8 cellular contexts compared by ENCODE assay signal in genomic region chr18:76491436-76491800, GRCh38. TPM values are rescaled to one million over a fixed set of nuclear protein-coding genes. Genes with fewer than 3 reads are reported as not detected.
DNase-seq lines count a peak whose midpoint lies in the region; FAIRE-seq and TF ChIP-seq lines count a peak whose summit lies in the region.

No MANE protein-coding gene starts in this region.

- H3K27me3 ChIP-seq in iPS-15b (ENCODE audit: control insufficient read depth, insufficient read depth, low read length) (peaks cover 38% of the 10 kb centered on the region), small intestine (ENCODE audit: control insufficient read depth in 2 of 2, insufficient read depth in 2 of 2, low read length in 2 of 2) (no peaks in the 10 kb centered on the region)

- H3K27me3 Mint-ChIP-seq in IgD-negative memory B cell: peaks cover 41% of the 10 kb centered on the region
- H3K27me3 Mint-ChIP-seq in T-helper 1 cell treated with Interleukin-12 subunit alpha and Interleukin-12 subunit beta and Interleukin-4 antibody, amounts not matched to agents 30 μg/mL and 1 μg/mL, for 36 hours (ENCODE audit: low read depth): peaks cover 82% of the 10 kb centered on the region
- H3K27me3 Mint-ChIP-seq in brain: peaks cover 15% of the 10 kb centered on the region

- H3K36me3 ChIP-seq in iPS-15b (ENCODE audit: control insufficient read depth, insufficient read depth, low read length): no peaks in the 10 kb centered on the region
- H3K36me3 ChIP-seq in small intestine (ENCODE audit: control insufficient read depth in 2 of 2, insufficient read depth in 2 of 2, low read length in 2 of 2): no peaks in the 10 kb centered on the region

- H3K27ac ChIP-seq in small intestine (ENCODE audit: low read depth in 1 of 2, low read length in 1 of 2): peak overlapping the region; percentile 71 to 86

- no peak for FAIRE-seq in small intestine (lab: Jason Lieb, UNC)

- peak overlapping the region in 3 of 4 donors; percentile 77 to 98 (median 90) for H3K4me3 Mint-ChIP-seq in IgD-negative memory B cell
- H3K4me3 Mint-ChIP-seq in T-helper 1 cell treated with Interleukin-12 subunit alpha and Interleukin-12 subunit beta and Interleukin-4 antibody, amounts not matched to agents 30 μg/mL and 1 μg/mL, for 36 hours: peak overlapping the region; percentile 95
- peak overlapping the region; percentile 86 to 95 (median 90) for H3K4me3 Mint-ChIP-seq in brain

- DNase-seq in D341Med (ENCODE audit: low spot score) (peak; percentile 89), small intestine (peak; percentile 69), middle frontal gyrus (ENCODE audit: extremely low spot score, low spot score) (no peak), A172 (ENCODE audit: low spot score) (no peak)

- 1 to 3% (median 2%) methylated on average over 13 to 32 of the region's 37 CpGs for WGBS in small intestine, 3 donors

- H3K9me3 ChIP-seq in iPS-15b (ENCODE audit: control insufficient read depth, insufficient read depth, low read length): no peaks in the 10 kb centered on the region
- no peaks in the 10 kb centered on the region for H3K9me3 ChIP-seq in small intestine (ENCODE audit: control insufficient read depth, low read depth)

- H3K4me1 Mint-ChIP-seq in IgD-negative memory B cell (peaks cover 17 to 30% (median 23%) of the 10 kb centered on the region in 3 donors), brain (peaks cover 46% of the 10 kb centered on the region)
- peaks cover 25% of the 10 kb centered on the region for H3K4me1 Mint-ChIP-seq in T-helper 1 cell treated with Interleukin-12 subunit alpha and Interleukin-12 subunit beta and Interleukin-4 antibody, amounts not matched to agents 30 μg/mL and 1 μg/mL, for 36 hours (ENCODE audit: low read depth)

- H3K4me1 ChIP-seq in iPS-15b (ENCODE audit: control insufficient read depth, insufficient read depth, low read length) (peaks cover 12% of the 10 kb centered on the region), small intestine (ENCODE audit: control insufficient read depth in 2 of 2, insufficient read depth in 1 of 2, low read depth in 1 of 2, low read length in 1 of 2) (peaks cover 0 to 2% of the 10 kb centered on the region in 2 donors)

- H3K9ac ChIP-seq in iPS-15b (ENCODE audit: low read depth, low read length): peak overlapping the region; percentile 37

- peak overlapping the region; percentile 88 for H3K4me3 ChIP-seq in iPS-15b (ENCODE audit: low read depth, low read length)
- peak overlapping the region; percentile 71 to 74 for H3K4me3 ChIP-seq in small intestine (ENCODE audit: low read depth in 1 of 2, low read length in 2 of 2)

- no peak for TF ChIP-seq CTCF in brain (conservative IDR thresholded peaks at IDR 0.05)

- H3K27ac Mint-ChIP-seq in IgD-negative memory B cell: peak overlapping the region in 1 of 3 donors; percentile 98
- no peak overlapping the region for H3K27ac Mint-ChIP-seq in T-helper 1 cell treated with Interleukin-12 subunit alpha and Interleukin-12 subunit beta and Interleukin-4 antibody, amounts not matched to agents 30 μg/mL and 1 μg/mL, for 36 hours
- H3K27ac Mint-ChIP-seq in brain: peak overlapping the region; percentile 62 to 98 (median 86)

- H3K9me3 Mint-ChIP-seq in IgD-negative memory B cell (peaks cover 0 to 2% (median 0%) of the 10 kb centered on the region in 3 donors), brain (peaks cover 0 to 2% (median 0%) of the 10 kb centered on the region in 5 experiments)
- H3K9me3 Mint-ChIP-seq in T-helper 1 cell treated with Interleukin-12 subunit alpha and Interleukin-12 subunit beta and Interleukin-4 antibody, amounts not matched to agents 30 μg/mL and 1 μg/mL, for 36 hours: no peaks in the 10 kb centered on the region

- no peaks in the 10 kb centered on the region for H3K36me3 Mint-ChIP-seq in IgD-negative memory B cell
- H3K36me3 Mint-ChIP-seq in T-helper 1 cell treated with Interleukin-12 subunit alpha and Interleukin-12 subunit beta and Interleukin-4 antibody, amounts not matched to agents 30 μg/mL and 1 μg/mL, for 36 hours (ENCODE audit: low read depth): no peaks in the 10 kb centered on the region
- H3K36me3 Mint-ChIP-seq in brain: no peaks in the 10 kb centered on the region

RNA-seq across cellular contexts. Expression of gene ZNF516, which starts 3.6 kb away (rescaled TPM):
- 1.2 TPM for polyA plus RNA-seq in IgD-negative memory B cell
- 29.0 TPM for polyA plus RNA-seq in brain (ENCODE audit: insufficient read depth, low read depth, low replicate concordance)
- 1 to 10 TPM; 4.6 to 6.9 (median 6.1) TPM for polyA plus RNA-seq in small intestine
- total RNA-seq in A172 (2014; rRNA removed; shearing (Covaris generic)): 2.1 and 4.8 TPM in 2 replicates

Comparison
In these comparisons a context has a peak if more than half of its experiments do, and no peak if none do; other contexts are left out.
1. DNase-seq: peak in D341Med (single experiment) and small intestine (single experiment); none in middle frontal gyrus (single experiment) and A172 (single experiment).
2. Peak in every context shown above with its lines, with median percentiles within 50 percentile points of each other: H3K4me3 Mint-ChIP-seq.